In genomic region chr21:41678016-41678935, GRCh38 we compare ENCODE assay signal across 8 cellular contexts.
DNase-seq lines count a peak whose midpoint lies in the region; ATAC-seq, FAIRE-seq and TF ChIP-seq lines count a peak whose summit lies in the region.

No MANE protein-coding gene starts in this region.

- ATAC-seq in GM19395 (IDR thresholded peaks at IDR 0.05; ENCODE audit: unreplicated experiment), result no peak

- H3K4me3 ChIP-seq in AG04450 (ENCODE audit: low read depth, low read length) (no peak overlapping the region), bronchial epithelial cell (ENCODE audit: low read depth, low read length) (peak overlapping the region; percentile 13), SJCRH30 (no peak overlapping the region)

- H3K27ac ChIP-seq in AG04450 (ENCODE audit: low read depth, low read length) (peak overlapping the region; percentile 39), SJCRH30 (no peak overlapping the region)

- DNase-seq in AG04450 (ENCODE audit: low read depth, low spot score) (no peak), NCI-H1092 treated with DMSO at 0.1 percent for 48 hours (lab: John Stamatoyannopoulos, UW) (peak; percentile 70), bronchial epithelial cell (ENCODE audit: low read depth) (peak; percentile 96), mucosa of gallbladder (ENCODE audit: low spot score) (peak; percentile 90), cerebellum (ENCODE audit: low spot score) (no peak), SJCRH30 (no peak), NCI-H1694 treated with DMSO at 0.1 percent for 48 hours (lab: John Stamatoyannopoulos, UW) (no peak)

- POLR2A ChIA-PET in AG04450 (lab: Yijun Ruan, JAX), result interaction anchor here (0.6 kb wide), 1 partner anchor 232 kb away, joined by 3 read pairs; no protein-coding TSS in a partner anchor

- no peaks in the 10 kb centered on the region for H3K36me3 ChIP-seq in bronchial epithelial cell (ENCODE audit: control insufficient read depth, insufficient read depth, low read length)
- no peaks in the 10 kb centered on the region for H3K36me3 ChIP-seq in SJCRH30

- peaks cover under 1% of the 10 kb centered on the region; the same call in 1 of the 2 replicates for H3K4me1 ChIP-seq in SJCRH30

- H3K27me3 ChIP-seq in AG04450 (ENCODE audit: control insufficient read depth, insufficient read depth, low read length) (peaks cover 8% of the 10 kb centered on the region), bronchial epithelial cell (ENCODE audit: control insufficient read depth, insufficient read depth, low read length) (no peaks in the 10 kb centered on the region), SJCRH30 (no peaks in the 10 kb centered on the region)

- FAIRE-seq in bronchial epithelial cell (lab: Jason Lieb, UNC), result peak; percentile 13

- H3K9me3 ChIP-seq in AG04450 (ENCODE audit: control insufficient read depth, insufficient read depth, low read length) (peaks cover 3% of the 10 kb centered on the region; the same call in 1 of the 2 replicates), SJCRH30 (replicated peaks) (no peaks in the 10 kb centered on the region)

- CTCF ChIA-PET in AG04450 (lab: Charles Lee), result interaction anchor here (0.5 kb wide), 1 partner anchor 65 kb away, joined by 4 read pairs; no protein-coding TSS in a partner anchor

- TF ChIP-seq CTCF in AG04450 (IDR thresholded peaks at IDR 0.05; ENCODE audit: low read depth, low read length) (no peak), bronchial epithelial cell (IDR thresholded peaks at IDR 0.05; ENCODE audit: insufficient read depth, low read length, severe bottlenecking) (no peak)

Comparison
In these comparisons a context has a peak if more than half of its experiments do, and no peak if none do; other contexts are left out.
1. DNase-seq: peak in NCI-H1092 treated with DMSO at 0.1 percent for 48 hours (single experiment), bronchial epithelial cell (single experiment) and mucosa of gallbladder (single experiment); none in AG04450 (single experiment), cerebellum (single experiment), SJCRH30 (0 of 2) and NCI-H1694 treated with DMSO at 0.1 percent for 48 hours (single experiment).